ENCODE assay signal across 21 cellular contexts in the genomic region with DNA sequence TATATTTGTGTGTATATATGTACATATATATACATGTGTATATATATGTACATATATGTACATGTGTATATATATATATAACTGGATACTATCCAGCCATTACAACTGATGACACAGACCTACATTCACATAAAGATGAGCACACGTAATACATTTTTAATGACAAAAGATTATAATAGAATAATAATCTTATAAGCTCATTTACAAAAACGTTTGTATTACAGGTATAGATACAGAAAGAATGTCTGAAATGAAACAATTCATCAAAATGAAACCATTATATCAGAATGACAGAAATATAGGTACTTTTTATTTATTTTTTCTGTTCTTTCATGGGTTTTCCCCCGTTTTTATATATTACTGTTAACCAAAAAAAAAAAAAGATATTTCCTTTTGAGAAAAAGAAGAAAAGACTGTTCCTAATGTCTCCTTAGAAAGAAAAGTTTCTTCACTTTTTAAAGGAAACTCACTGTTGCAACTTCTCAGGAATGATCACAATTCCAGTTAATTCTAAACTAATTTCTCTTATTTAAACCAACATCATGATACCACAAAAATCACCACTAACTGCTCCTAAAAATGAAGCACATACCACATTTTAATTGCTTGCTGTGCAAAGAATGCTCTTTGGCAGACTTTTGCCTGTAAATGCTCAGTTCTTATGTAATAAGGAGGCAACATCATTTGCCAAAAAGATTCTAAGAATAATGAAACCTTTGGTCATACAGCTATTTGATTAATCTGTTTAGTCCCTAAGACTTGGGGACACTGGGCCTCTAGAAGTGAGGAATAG. TPM values are rescaled to one million over a fixed set of nuclear protein-coding genes. Genes with fewer than 3 reads are reported as not detected.
A peak's percentile ranks its signal among the peaks of the same experiment; 100 is the strongest.
DNase-seq lines count a peak whose midpoint lies in the region; ATAC-seq, FAIRE-seq and TF ChIP-seq lines count a peak whose summit lies in the region.
"Had no signal": no experiment of that assay in that cellular context is flagged by ENCODE, and none has a peak within 500 bp of the region (broad histone marks: within the 10 kb centered on the region; RNA-seq: fewer than 3 reads in every experiment).

No MANE protein-coding gene starts in this region.

- no peak overlapping the region for H3K27ac ChIP-seq in GM12878 (ENCODE audit: control insufficient read depth, insufficient read depth)
- H3K27ac ChIP-seq: gastroesophageal sphincter, neural progenitor cell, transverse colon had no signal

- POLR2A ChIA-PET in GM12878 (lab: Charles Lee): no interaction called here

- H4K20me1 ChIP-seq in Loucy (ENCODE audit: insufficient read depth, low read length, poor library complexity, severe bottlenecking): peaks cover 95% of the 10 kb centered on the region
- H4K20me1 ChIP-seq in GM12878 (ENCODE audit: control insufficient read depth, insufficient read depth): no peaks in the 10 kb centered on the region

- H3K9me3 Mint-ChIP-seq in activated T-cell treated with anti-CD3 and anti-CD28 coated beads, Interleukin-2, amount 50 U/mL, for 24 hours: no peaks in the 10 kb centered on the region
- H3K9me3 Mint-ChIP-seq: immature natural killer cell, memory B cell, neural progenitor cell had no signal

- TF ChIP-seq CTCF in Loucy (conservative IDR thresholded peaks at IDR 0.05; ENCODE audit: low read length) (no peak), GM12878 (IDR thresholded peaks at IDR 0.05 in 2 of 3, conservative IDR thresholded peaks at IDR 0.05 in 1 of 3; ENCODE audit: control insufficient read depth in 2 of 3, extremely low read depth in 1 of 3, insufficient read depth in 1 of 3, low read depth in 3 of 3, low read length in 3 of 3) (no peak)

- no peak overlapping the region for H2AFZ ChIP-seq in Loucy (ENCODE audit: low read length)
- no peak overlapping the region for H2AFZ ChIP-seq in GM12878 (ENCODE audit: control insufficient read depth, low read depth, low read length)
- H2AFZ ChIP-seq: neural progenitor cell had no signal

- CTCF ChIA-PET in GM12878 (lab: Yijun Ruan, JAX): no interaction called here

- no peak overlapping the region for H3K4me3 ChIP-seq in Loucy (ENCODE audit: low read length, poor library complexity, severe bottlenecking)
- no peak overlapping the region for H3K4me3 ChIP-seq in GM12878
- H3K4me3 ChIP-seq: gastroesophageal sphincter, neural progenitor cell, transverse colon had no signal

- ATAC-seq in GM12878: peak; percentile 28
- ATAC-seq: gastroesophageal sphincter, right cardiac atrium had no signal

- peak overlapping the region; percentile 49 for H3K4me2 ChIP-seq in Loucy (ENCODE audit: low read depth, low read length, poor library complexity, severe bottlenecking)
- no peak overlapping the region for H3K4me2 ChIP-seq in GM12878 (ENCODE audit: control insufficient read depth, insufficient read depth)
- H3K4me2 ChIP-seq: neural progenitor cell had no signal

- intact Hi-C loops in GM12878 (cut with micrococcal nuclease; ENCODE audit: unreplicated experiment): no loop called here

- peaks cover 83% of the 10 kb centered on the region for H3K4me1 Mint-ChIP-seq in activated T-cell treated with anti-CD3 and anti-CD28 coated beads, Interleukin-2, amount 50 U/mL, for 24 hours (ENCODE audit: low read depth)
- H3K4me1 Mint-ChIP-seq: immature natural killer cell, memory B cell had no signal

- H3K36me3 ChIP-seq in Loucy (ENCODE audit: insufficient read depth, low read length) (peaks cover 86% of the 10 kb centered on the region), GM12878 (ENCODE audit: control insufficient read depth in 2 of 2, insufficient read depth in 2 of 2, low read length in 1 of 2) (no peaks in the 10 kb centered on the region)
- H3K36me3 ChIP-seq: gastroesophageal sphincter, neural progenitor cell, transverse colon had no signal

- peaks cover 71% of the 10 kb centered on the region for H3K36me3 Mint-ChIP-seq in activated T-cell treated with anti-CD3 and anti-CD28 coated beads, Interleukin-2, amount 50 U/mL, for 24 hours (ENCODE audit: low read depth)
- H3K36me3 Mint-ChIP-seq: immature natural killer cell, memory B cell had no signal

- peaks cover 43% of the 10 kb centered on the region for H3K4me1 ChIP-seq in Loucy (ENCODE audit: insufficient read depth, low read length, poor library complexity, severe bottlenecking)
- no peaks in the 10 kb centered on the region; the same call in 1 of the 2 replicates for H3K4me1 ChIP-seq in GM12878 (ENCODE audit: control insufficient read depth, insufficient read depth, low read length)
- H3K4me1 ChIP-seq: gastroesophageal sphincter, transverse colon had no signal

- H3K9ac ChIP-seq in Loucy (ENCODE audit: low read depth, low read length, poor library complexity, severe bottlenecking) (no peak overlapping the region), GM12878 (ENCODE audit: control insufficient read depth, insufficient read depth, low read length) (no peak overlapping the region)
- H3K9ac ChIP-seq: neural progenitor cell had no signal

- no peaks in the 10 kb centered on the region for H3K9me2 ChIP-seq in Loucy (replicated peaks; ENCODE audit: low read depth, low read length)

- TF ChIP-seq RAD21 in GM12878 (IDR thresholded peaks at IDR 0.05; ENCODE audit: insufficient read depth, low read depth, low read length): no peak

- no peak for FAIRE-seq in GM12878 (lab: Jason Lieb, UNC)

- DNase-seq in activated T-cell treated with anti-CD3 and anti-CD28 coated beads, Interleukin-2, amount 50 U/mL, for 24 hours: no peak
- DNase-seq in activated T-cell treated with anti-CD3 and anti-CD28 coated beads for 4 hours (no peak), GM12878 (ENCODE audit: low read depth, low spot score) (no peak), renal cortical epithelial cell (ENCODE audit: low read depth) (peak; percentile 95), KBM-7 (no peak)
- DNase-seq in stimulated activated CD4-positive, alpha-beta T cell treated with anti-CD3 and anti-CD28 coated beads, Interleukin-2, amount 100 ng/mL, for 48 hours: no peak
- no peak for DNase-seq in central memory CD4-positive, alpha-beta T cell
- DNase-seq: activated CD4-positive, alpha-beta T cell treated with anti-CD3 and anti-CD28 coated beads, Interleukin-2, amount 50 U/mL, for 1 hour; activated gamma-delta T cell treated with Interleukin-2 at 50 U/mL for 16 hours; DMS153; immature natural killer cell; NCI-H187; NCI-H82; right cardiac atrium; RPMI8226; stimulated activated CD4-positive, alpha-beta T cell treated with anti-CD3 and anti-CD28 coated beads, Interleukin-4, amount 100 ng/mL, for 1 hour; transverse colon had no signal

- TF ChIP-seq POLR2A in GM12878 (IDR thresholded peaks at IDR 0.05; ENCODE audit: low read depth, low read length): no peak

- peak overlapping the region; percentile 50 for H3K4me3 Mint-ChIP-seq in activated T-cell treated with anti-CD3 and anti-CD28 coated beads, Interleukin-2, amount 50 U/mL, for 24 hours
- H3K4me3 Mint-ChIP-seq: immature natural killer cell, memory B cell, neural progenitor cell had no signal

- no peaks in the 10 kb centered on the region for H3K27me3 Mint-ChIP-seq in activated T-cell treated with anti-CD3 and anti-CD28 coated beads, Interleukin-2, amount 50 U/mL, for 24 hours

- H3K27ac Mint-ChIP-seq in activated T-cell treated with anti-CD3 and anti-CD28 coated beads, Interleukin-2, amount 50 U/mL, for 24 hours: peak overlapping the region; percentile 89
- H3K27ac Mint-ChIP-seq: immature natural killer cell, memory B cell, neural progenitor cell had no signal

- WGBS in GM12878 (ENCODE audit: insufficient coverage, insufficient replicate concordance, low lambda C conversion rate, missing lambda C conversion rate): 12% methylated on average over 3 of the region's 3 CpGs

- no peak for TF ChIP-seq EP300 in GM12878 (IDR thresholded peaks at IDR 0.05; ENCODE audit: borderline replicate concordance in 1 of 2, control insufficient read depth in 1 of 2, low read depth in 2 of 2, low read length in 2 of 2)

- RAD21 ChIA-PET in GM12878 (lab: Charles Lee; ENCODE audit: unreplicated experiment): no interaction called here

- H3K79me2 ChIP-seq in Loucy (ENCODE audit: insufficient read depth, low read length) (peaks cover 98% of the 10 kb centered on the region), GM12878 (ENCODE audit: control insufficient read depth, insufficient read depth, low read length) (no peaks in the 10 kb centered on the region)

- in situ Hi-C loops in GM12878 (cut with MboI) (loop anchor here (25.0 kb wide), 1 partner anchor 437 kb away; a partner anchor contains a TSS), KBM-7 (cut with MboI; ENCODE audit: low pct_unique_long_range_greater_than_20kb, low sequenced_read_pairs) (no loop called here)

- BruUV-seq in GM12878 (replicated peaks; lab: Mats Ljungman, UMichigan): no TSS peak

- peaks cover 9% of the 10 kb centered on the region; the same call in 1 of the 2 replicates for H3F3A ChIP-seq in Loucy (ENCODE audit: low read depth)

- no peaks in the 10 kb centered on the region for H3K9me3 ChIP-seq in Loucy (ENCODE audit: insufficient read depth, low read depth, low read length)
- no peaks in the 10 kb centered on the region for H3K9me3 ChIP-seq in GM12878 (replicated peaks; ENCODE audit: control insufficient read depth, insufficient read depth, low read length)
- H3K9me3 ChIP-seq: gastroesophageal sphincter, transverse colon had no signal

- SMC1A ChIA-PET in GM12878 (lab: Charles Lee; ENCODE audit: uncharacterized antibody, unreplicated experiment): interaction anchor here (0.7 to 1.6 kb wide), 6 partner anchors 10 to 33 kb away, joined by 3 to 5 read pairs (median 4); no protein-coding TSS in a partner anchor

- H3K27me3 ChIP-seq in Loucy (ENCODE audit: insufficient read depth, low read length, poor library complexity, severe bottlenecking) (no peaks in the 10 kb centered on the region), GM12878 (replicated peaks in 1 of 2; ENCODE audit: control insufficient read depth in 2 of 2, insufficient read depth in 2 of 2, low read length in 1 of 2) (no peaks in the 10 kb centered on the region)
- H3K27me3 ChIP-seq: neural progenitor cell, transverse colon had no signal

RNA-seq across cellular contexts. Expression of a gene that starts 18.9 kb away (rescaled TPM):
- 14.4 and 16.8 TPM in 2 replicates for total RNA-seq in GM12878 (2013; cell fraction: nucleolus; rRNA removed)
- total RNA-seq in GM12878 (2014; rRNA removed) (22.7 and 23.9 TPM in 2 replicates), GM12878 (2014; rRNA removed; fragmentation: Illumina TruSeq; extraction: Trizol) (24.3 and 24.5 TPM in 2 replicates), GM12878 (2021) (18.0 and 18.4 TPM in 2 replicates), renal cortical epithelial cell (0.52 and 18.6 TPM in 2 replicates)
- 8.4 TPM for polyA plus RNA-seq in GM12878 (2011; ENCODE audit: low read depth)
- polyA plus RNA-seq in GM12878 (2011; rRNA removed) (10.4 and 12.7 TPM in 2 replicates), GM12878 (2014; fragmentation: Illumina TruSeq; extraction: Trizol) (38.1 and 53.6 TPM in 2 replicates), GM12878 (2014; fragmentation: Nextera tagmentation; extraction: Ambion mirVana) (10 to 100 TPM; 10.2 to 10.5 TPM), GM12878 (2014; rRNA removed) (14.9 and 20.5 TPM in 2 replicates), GM12878 (2016; fragmentation: Nextera tagmentation; extraction: Ambion mirVana) (10 to 100 TPM; 16.7 to 23.5 TPM)
- polyA plus RNA-seq in GM12878 (2011; cell fraction: cytosol; rRNA removed): 9.4 and 10.7 TPM in 2 replicates
- 7.4 and 9.6 TPM in 2 replicates for polyA plus RNA-seq in GM12878 (2011; cell fraction: nucleus; rRNA removed)
- polyA plus RNA-seq in GM12878 (2012): 10.2 and 12.1 TPM in 2 replicates
- polyA minus RNA-seq in GM12878 (2011; rRNA and poly(A)+ RNA removed): 15.9 and 18.7 TPM in 2 replicates
- polyA minus RNA-seq in GM12878 (2011; cell fraction: cytosol; rRNA and poly(A)+ RNA removed): 2.7 and 3.7 TPM in 2 replicates
- 6.0 and 11.5 TPM in 2 replicates for polyA minus RNA-seq in GM12878 (2011; cell fraction: nucleus; rRNA and poly(A)+ RNA removed)
